2 cellular contexts compared by ENCODE assay signal in the genomic region with DNA sequence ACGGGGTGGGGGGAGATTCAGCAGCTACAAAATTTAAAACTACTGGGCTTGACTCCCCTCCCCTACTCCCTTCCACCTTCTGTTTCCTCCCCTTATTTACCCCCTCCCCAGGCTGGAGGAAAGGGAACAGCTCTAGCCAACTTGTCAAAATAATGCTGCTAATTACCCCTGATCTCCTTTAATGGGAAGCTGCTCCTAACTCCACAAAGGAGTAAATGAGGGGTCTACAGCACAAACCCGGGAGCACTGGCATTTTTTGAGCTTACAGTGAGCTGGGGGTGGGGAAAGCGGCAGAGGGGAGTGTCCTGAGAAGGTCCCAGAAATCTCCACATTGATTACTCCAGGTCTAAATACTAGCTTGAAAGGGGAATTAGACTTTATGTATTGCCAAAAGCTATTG.
TF ChIP-seq lines count a peak whose summit lies in the region.

No MANE protein-coding gene starts in this region.

TF ChIP-seq in HepG2, 621 proteins besides CTCF, POLR2A, EP300 and RAD21:
- TF ChIP-seq ZNF317 (CRISPR knock-in tag; IDR thresholded peaks at IDR 0.05) (no peak), POLR2G (IDR thresholded peaks at IDR 0.05; ENCODE audit: low read depth, low read length) (peak; percentile 11; the same call in 1 of the 2 replicates)

TF ChIP-seq in H1, 55 proteins besides CTCF, POLR2A, EP300 and RAD21:
- TF ChIP-seq RNF2 (IDR thresholded peaks at IDR 0.05; ENCODE audit: borderline replicate concordance, low read depth, low read length, missing control alignments, poor library complexity, severe bottlenecking), result peak; percentile 60
- TF ChIP-seq MAX (IDR thresholded peaks at IDR 0.05), result no peak
- TF ChIP-seq SIX5 (IDR thresholded peaks at IDR 0.05; ENCODE audit: low read depth, low read length), result no peak
